8 cellular contexts compared by ENCODE assay signal in genomic region chr16:2482181-2483107, GRCh38. TPM values are rescaled to one million over a fixed set of nuclear protein-coding genes. Genes with fewer than 3 reads are reported as not detected.
A peak's percentile ranks its signal among the peaks of the same experiment; 100 is the strongest.
DNase-seq lines count a peak whose midpoint lies in the region; ATAC-seq lines count a peak whose summit lies in the region.

No MANE protein-coding gene starts in this region.

- ATAC-seq in stimulated activated effector memory CD8-positive, alpha-beta T cell treated with anti-CD3 and anti-CD28 coated beads, Interleukin-12 subunit alpha, Interleukin-12 subunit beta, amount 100 ng/mL, for 72 hours = no peak
- ATAC-seq in GM18519 (IDR thresholded peaks at IDR 0.05; ENCODE audit: low FRiP score, unreplicated experiment) (no peak), GM21576 (IDR thresholded peaks at IDR 0.05; ENCODE audit: unreplicated experiment) (no peak), GM21360 (IDR thresholded peaks at IDR 0.05; ENCODE audit: unreplicated experiment) (no peak)

- peaks cover 52% of the 10 kb centered on the region for H3K4me1 Mint-ChIP-seq in stimulated activated effector memory CD8-positive, alpha-beta T cell treated with anti-CD3 and anti-CD28 coated beads, Interleukin-12 subunit alpha, Interleukin-12 subunit beta, amount 100 ng/mL, for 72 hours
- peaks cover 11% of the 10 kb centered on the region for H3K4me1 Mint-ChIP-seq in activated CD4-positive, alpha-beta memory T cell treated with anti-CD3 and anti-CD28 coated beads for 36 hours (ENCODE audit: low read depth)

- H3K9me3 Mint-ChIP-seq in stimulated activated effector memory CD8-positive, alpha-beta T cell treated with anti-CD3 and anti-CD28 coated beads, Interleukin-12 subunit alpha, Interleukin-12 subunit beta, amount 100 ng/mL, for 72 hours = no peaks in the 10 kb centered on the region
- H3K9me3 Mint-ChIP-seq in activated CD4-positive, alpha-beta memory T cell treated with anti-CD3 and anti-CD28 coated beads for 36 hours = no peaks in the 10 kb centered on the region

- H3K27me3 Mint-ChIP-seq in activated CD4-positive, alpha-beta memory T cell treated with anti-CD3 and anti-CD28 coated beads for 36 hours = no peaks in the 10 kb centered on the region

- DNase-seq in GM04504 (ENCODE audit: low read depth) (peak; percentile 61), hippocampal formation (lab: John Stamatoyannopoulos, UW) (peak; percentile 23 to 45)
- no peak for DNase-seq in stimulated activated effector memory CD8-positive, alpha-beta T cell treated with anti-CD3 and anti-CD28 coated beads, Interleukin-12 subunit alpha, Interleukin-12 subunit beta, amount 100 ng/mL, for 72 hours (ENCODE audit: low spot score in 2 of 2)
- DNase-seq in activated CD4-positive, alpha-beta memory T cell treated with anti-CD3 and anti-CD28 coated beads for 36 hours = no peak

- intact Hi-C loops in activated CD4-positive, alpha-beta memory T cell treated with anti-CD3 and anti-CD28 coated beads for 36 hours (cut with micrococcal nuclease) = no loop called here

- CTCF ChIA-PET in activated CD4-positive, alpha-beta memory T cell treated with anti-CD3 and anti-CD28 coated beads for 36 hours (lab: Charles Lee) = interaction anchor here (1.0 kb wide), 1 partner anchor 18 kb away, joined by 4 read pairs; no protein-coding TSS in a partner anchor

- no peak overlapping the region for H3K4me3 Mint-ChIP-seq in stimulated activated effector memory CD8-positive, alpha-beta T cell treated with anti-CD3 and anti-CD28 coated beads, Interleukin-12 subunit alpha, Interleukin-12 subunit beta, amount 100 ng/mL, for 72 hours
- H3K4me3 Mint-ChIP-seq in activated CD4-positive, alpha-beta memory T cell treated with anti-CD3 and anti-CD28 coated beads for 36 hours = no peak overlapping the region

- H3K27ac ChIP-seq in angular gyrus (ENCODE audit: low read depth, low read length) = peak overlapping the region; percentile 68

- peak overlapping the region; percentile 82 for H3K27ac Mint-ChIP-seq in stimulated activated effector memory CD8-positive, alpha-beta T cell treated with anti-CD3 and anti-CD28 coated beads, Interleukin-12 subunit alpha, Interleukin-12 subunit beta, amount 100 ng/mL, for 72 hours
- no peak overlapping the region for H3K27ac Mint-ChIP-seq in activated CD4-positive, alpha-beta memory T cell treated with anti-CD3 and anti-CD28 coated beads for 36 hours

- POLR2A ChIA-PET in activated CD4-positive, alpha-beta memory T cell treated with anti-CD3 and anti-CD28 coated beads for 36 hours (lab: Charles Lee) = no interaction called here

- peaks cover 11% of the 10 kb centered on the region for H3K36me3 Mint-ChIP-seq in stimulated activated effector memory CD8-positive, alpha-beta T cell treated with anti-CD3 and anti-CD28 coated beads, Interleukin-12 subunit alpha, Interleukin-12 subunit beta, amount 100 ng/mL, for 72 hours
- no peaks in the 10 kb centered on the region for H3K36me3 Mint-ChIP-seq in activated CD4-positive, alpha-beta memory T cell treated with anti-CD3 and anti-CD28 coated beads for 36 hours

RNA-seq across cellular contexts. Expression of gene TBC1D24, which starts 7.5 kb away (rescaled TPM):
- 10 to 100 TPM; 12.2 to 12.4 TPM for total RNA-seq in activated CD4-positive, alpha-beta memory T cell treated with anti-CD3 and anti-CD28 coated beads for 36 hours

RNA-seq across cellular contexts. Expression of gene NTN3, which starts 11.3 kb away (rescaled TPM):
- total RNA-seq in activated CD4-positive, alpha-beta memory T cell treated with anti-CD3 and anti-CD28 coated beads for 36 hours = not detected

RNA-seq across cellular contexts. Expression of gene TEDC2, which starts 22.5 kb away (rescaled TPM):
- 10 to 100 TPM; 23.9 to 24.3 TPM for total RNA-seq in activated CD4-positive, alpha-beta memory T cell treated with anti-CD3 and anti-CD28 coated beads for 36 hours

RNA-seq across cellular contexts. Expression of gene ATP6V0C, which starts 31.3 kb away (rescaled TPM):
- 100 to 1,000 TPM; 111 to 115 TPM for total RNA-seq in activated CD4-positive, alpha-beta memory T cell treated with anti-CD3 and anti-CD28 coated beads for 36 hours

RNA-seq across cellular contexts. Expression of gene AMDHD2, which starts 37.7 kb away (rescaled TPM):
- 10 to 100 TPM; 28.3 to 30.5 TPM for total RNA-seq in activated CD4-positive, alpha-beta memory T cell treated with anti-CD3 and anti-CD28 coated beads for 36 hours

Comparison
In these comparisons a context has a peak if more than half of its experiments do, and no peak if none do; other contexts are left out.
1. DNase-seq: peak in GM04504 (single experiment) and hippocampal formation (2 of 2); none in stimulated activated effector memory CD8-positive, alpha-beta T cell treated with anti-CD3 and anti-CD28 coated beads, Interleukin-12 subunit alpha, Interleukin-12 subunit beta, amount 100 ng/mL, for 72 hours (0 of 2) and activated CD4-positive, alpha-beta memory T cell treated with anti-CD3 and anti-CD28 coated beads for 36 hours (single experiment).